Comparison of ENCODE assay signal across 8 cellular contexts in the genomic region with DNA sequence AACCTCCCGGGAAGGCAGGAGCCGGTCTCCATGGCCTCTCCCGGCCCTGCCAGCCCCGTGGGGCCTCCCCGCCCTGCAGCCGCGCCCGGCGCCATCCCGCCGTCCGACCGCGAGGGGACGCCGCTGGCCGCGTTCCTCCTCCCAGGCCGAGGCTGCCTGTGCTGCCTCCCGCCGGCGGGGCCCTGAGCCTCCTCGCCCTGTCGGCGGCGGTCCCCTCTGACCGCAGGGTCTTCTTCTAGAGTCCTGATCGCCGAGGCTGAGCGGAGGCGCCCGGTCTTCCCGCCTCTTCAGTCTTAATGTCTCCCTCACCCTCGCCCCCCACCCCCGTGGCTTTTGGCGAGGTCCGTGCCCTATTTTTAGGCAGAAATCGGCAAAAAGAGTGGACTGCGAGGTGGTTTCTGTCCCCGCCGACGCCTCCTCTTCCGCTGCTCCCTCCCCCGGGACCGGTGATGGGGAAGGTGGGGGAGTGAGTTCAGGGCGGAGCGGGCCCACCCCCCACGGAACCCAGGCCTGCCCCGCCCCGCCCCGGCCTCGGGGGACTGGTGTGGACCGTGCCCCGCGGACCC. TPM values are rescaled to one million over a fixed set of nuclear protein-coding genes. Genes with fewer than 3 reads are reported as not detected.
DNase-seq lines count a peak whose midpoint lies in the region; ATAC-seq, FAIRE-seq and TF ChIP-seq lines count a peak whose summit lies in the region.

No MANE protein-coding gene starts in this region.

- peak overlapping the region; percentile 40 for H3K4me2 ChIP-seq in endothelial cell of umbilical vein (ENCODE audit: insufficient read depth, low read length)

- peak; percentile 83 to 89 for TF ChIP-seq CTCF in endothelial cell of umbilical vein (IDR thresholded peaks at IDR 0.05; ENCODE audit: extremely low read depth in 1 of 2, insufficient read depth in 1 of 2, low read depth in 1 of 2, low read length in 2 of 2)

- CTCF ChIA-PET in endothelial cell of umbilical vein (lab: Charles Lee), result interaction anchor here (1.0 to 1.5 kb wide), 4 partner anchors 9 to 125 kb away, joined by 3 to 4 read pairs (median 3); no protein-coding TSS in a partner anchor

- peak overlapping the region; percentile 48 to 72 (median 64) for H3K4me3 Mint-ChIP-seq in naive thymus-derived CD8-positive, alpha-beta T cell

- H3K9ac ChIP-seq in endothelial cell of umbilical vein (replicated peaks; ENCODE audit: extremely low read depth, insufficient read depth, low read length), result peak overlapping the region; percentile 40

- DNase-seq in activated T-cell treated with anti-CD3 and anti-CD28 coated beads for 1 hour (ENCODE audit: low read depth), result peak; percentile 27
- DNase-seq in activated T-cell treated with anti-CD3 and anti-CD28 coated beads for 4 hours, result no peak
- DNase-seq in LoVo (ENCODE audit: low spot score), result peak; percentile 68
- DNase-seq in activated CD4-positive, alpha-beta T cell treated with anti-CD3 and anti-CD28 coated beads, Interleukin-2, amount 50 U/mL, for 1 hour, result peak; percentile 52
- peak; percentile 63 for DNase-seq in endothelial cell of umbilical vein (ENCODE audit: low read depth, low spot score)
- DNase-seq in naive thymus-derived CD8-positive, alpha-beta T cell, result peak in 5 of 10 donors; percentile 30 to 39 (median 34)
- no peak for DNase-seq in NCI-H1105 treated with DMSO at 0.1 percent for 48 hours (lab: John Stamatoyannopoulos, UW)

- no peaks in the 10 kb centered on the region for H3K36me3 ChIP-seq in endothelial cell of umbilical vein (ENCODE audit: control insufficient read depth in 2 of 2, extremely low read depth in 1 of 2, insufficient read depth in 2 of 2, low read length in 2 of 2)

- peaks cover 9 to 18% (median 14%) of the 10 kb centered on the region in 4 donors for H3K4me1 Mint-ChIP-seq in naive thymus-derived CD8-positive, alpha-beta T cell

- H2AFZ ChIP-seq in endothelial cell of umbilical vein (ENCODE audit: low read depth, low read length), result peak overlapping the region; percentile 94

- no peaks in the 10 kb centered on the region for H3K9me3 Mint-ChIP-seq in naive thymus-derived CD8-positive, alpha-beta T cell

- peak overlapping the region in 1 of 10 donors; percentile 25 for H3K27ac Mint-ChIP-seq in naive thymus-derived CD8-positive, alpha-beta T cell

- H3K27me3 Mint-ChIP-seq in naive thymus-derived CD8-positive, alpha-beta T cell, result peaks cover 3 to 27% (median 9%) of the 10 kb centered on the region in 5 donors

- peaks cover 9% of the 10 kb centered on the region for H3K4me1 ChIP-seq in endothelial cell of umbilical vein (ENCODE audit: control insufficient read depth, extremely low read depth, insufficient read depth, low read length)

- H3K27ac ChIP-seq in endothelial cell of umbilical vein (ENCODE audit: insufficient read depth, low read depth, low read length), result no peak overlapping the region

- peak; percentile 77 for FAIRE-seq in endothelial cell of umbilical vein (lab: Jason Lieb, UNC)

- no peaks in the 10 kb centered on the region for H4K20me1 ChIP-seq in endothelial cell of umbilical vein (replicated peaks; ENCODE audit: control insufficient read depth, extremely low read depth, insufficient read depth, low read length)

- H3K79me2 ChIP-seq in endothelial cell of umbilical vein (ENCODE audit: control insufficient read depth, insufficient read depth, low read length), result no peaks in the 10 kb centered on the region

- peaks cover 0 to 1% of the 10 kb centered on the region in 2 experiments for H3K27me3 ChIP-seq in endothelial cell of umbilical vein (ENCODE audit: control insufficient read depth in 2 of 2, insufficient read depth in 2 of 2, low read length in 2 of 2)

- no peaks in the 10 kb centered on the region for H3K9me1 ChIP-seq in endothelial cell of umbilical vein (replicated peaks; ENCODE audit: control insufficient read depth, extremely low read depth, insufficient read depth, low read length)

- POLR2A ChIA-PET in endothelial cell of umbilical vein (lab: Charles Lee), result no interaction called here
- POLR2A ChIA-PET in naive thymus-derived CD8-positive, alpha-beta T cell (lab: Charles Lee), result interaction anchor here (1.1 to 1.5 kb wide), 2 partner anchors 9 to 13 kb away, joined by 3 to 9 read pairs; no protein-coding TSS in a partner anchor

- no peaks in the 10 kb centered on the region for H3K36me3 Mint-ChIP-seq in naive thymus-derived CD8-positive, alpha-beta T cell

- dilution Hi-C loops in endothelial cell of umbilical vein (cut with MboI; ENCODE audit: extremely low pct_ligation_motif_present, low sequenced_read_pairs), result no loop called here

- ATAC-seq in naive thymus-derived CD8-positive, alpha-beta T cell, result peak; percentile 59 to 74
- no peak for ATAC-seq in HG03139 (IDR thresholded peaks at IDR 0.05; ENCODE audit: unreplicated experiment)

- H3K9me3 ChIP-seq in endothelial cell of umbilical vein (replicated peaks; ENCODE audit: control insufficient read depth, insufficient read depth, low read length), result no peaks in the 10 kb centered on the region

- H3K4me3 ChIP-seq in endothelial cell of umbilical vein (replicated peaks in 1 of 3; ENCODE audit: insufficient read depth in 1 of 3, low read depth in 1 of 3, low read length in 3 of 3), result peak overlapping the region; percentile 20 to 27 (median 21)

- no TSS peak for BruUV-seq in endothelial cell of umbilical vein (replicated peaks; lab: Mats Ljungman, UMichigan)

- intact Hi-C loops in endothelial cell of umbilical vein (cut with micrococcal nuclease), result loop anchor here (1.0 to 10.0 kb wide), 2 partner anchors 67 to 150 kb away; partner anchors contain the start of genes VPS9D1 and ZNF276

- TF ChIP-seq POLR2A in endothelial cell of umbilical vein (IDR thresholded peaks at IDR 0.05; ENCODE audit: low read depth, low read length), result no peak

TF ChIP-seq in endothelial cell of umbilical vein, 7 proteins besides CTCF, POLR2A, EP300 and RAD21:
- TF ChIP-seq FOS (IDR thresholded peaks at IDR 0.05; ENCODE audit: borderline replicate concordance, insufficient read depth, low read length) (no peak), POLR2AphosphoS5 (IDR thresholded peaks at IDR 0.05; ENCODE audit: insufficient read depth, low read depth, low read length) (peak; percentile 34), GATA2 (IDR thresholded peaks at IDR 0.05; ENCODE audit: insufficient read depth, insufficient read length, low read depth, low read length) (no peak)

RNA-seq across cellular contexts. Expression of gene CPNE7, which starts 0.8 kb away (rescaled TPM):
- total RNA-seq in endothelial cell of umbilical vein, result 1.5 and 2.0 TPM in 2 replicates
- 5.4 and 5.9 TPM in 2 replicates for polyA plus RNA-seq in endothelial cell of umbilical vein
- 1.6 and 3.1 TPM in 2 replicates for polyA plus RNA-seq in endothelial cell of umbilical vein (2011; cell fraction: cytosol; rRNA removed)
- 83.3 and 124 TPM in 2 replicates for polyA plus RNA-seq in endothelial cell of umbilical vein (2011; cell fraction: nucleus; rRNA removed)
- polyA plus RNA-seq in endothelial cell of umbilical vein (2012), result 8.3 and 11.2 TPM in 2 replicates
- polyA minus RNA-seq in endothelial cell of umbilical vein, result 1.9 and 7.6 TPM in 2 replicates
- polyA minus RNA-seq in endothelial cell of umbilical vein (2011; cell fraction: cytosol; rRNA and poly(A)+ RNA removed), result 7.4 TPM
- 5.1 and 7.8 TPM in 2 replicates for polyA minus RNA-seq in endothelial cell of umbilical vein (2011; cell fraction: nucleus; rRNA and poly(A)+ RNA removed)
- total RNA-seq in naive thymus-derived CD8-positive, alpha-beta T cell, result under 1 TPM in 1 of 2 experiments, not detected in 1; 0.23 TPM
- under 1 TPM in 1 of 3 donors, not detected in 2; 0.53 TPM for polyA plus RNA-seq in naive thymus-derived CD8-positive, alpha-beta T cell

RNA-seq across cellular contexts. Expression of gene RPL13, which starts 14.3 kb away (rescaled TPM):
- 1,463 and 1,769 TPM in 2 replicates for total RNA-seq in endothelial cell of umbilical vein
- 5,670 and 7,559 TPM in 2 replicates for polyA plus RNA-seq in endothelial cell of umbilical vein
- polyA plus RNA-seq in endothelial cell of umbilical vein (2011; cell fraction: cytosol; rRNA removed), result 2,984 and 4,467 TPM in 2 replicates
- polyA plus RNA-seq in endothelial cell of umbilical vein (2011; cell fraction: nucleus; rRNA removed), result 991 and 1,041 TPM in 2 replicates
- 1,852 and 3,445 TPM in 2 replicates for polyA plus RNA-seq in endothelial cell of umbilical vein (2012)
- 1,015 and 1,258 TPM in 2 replicates for polyA minus RNA-seq in endothelial cell of umbilical vein
- 1,960 TPM for polyA minus RNA-seq in endothelial cell of umbilical vein (2011; cell fraction: cytosol; rRNA and poly(A)+ RNA removed)
- polyA minus RNA-seq in endothelial cell of umbilical vein (2011; cell fraction: nucleus; rRNA and poly(A)+ RNA removed), result 130 and 394 TPM in 2 replicates
- 1,000 to 10,000 TPM; 5,034 to 5,103 TPM for total RNA-seq in naive thymus-derived CD8-positive, alpha-beta T cell
- 1,000 to 10,000 TPM; 5,034 to 7,902 (median 7,525) TPM for polyA plus RNA-seq in naive thymus-derived CD8-positive, alpha-beta T cell

RNA-seq across cellular contexts. Expression of gene DPEP1, which starts 38.7 kb away (rescaled TPM):
- 0.44 and 0.60 TPM in 2 replicates for total RNA-seq in endothelial cell of umbilical vein
- 0.37 and 0.99 TPM in 2 replicates for polyA plus RNA-seq in endothelial cell of umbilical vein
- 0.06 and 0.38 TPM in 2 replicates for polyA plus RNA-seq in endothelial cell of umbilical vein (2011; cell fraction: cytosol; rRNA removed)
- 1.1 and 1.4 TPM in 2 replicates for polyA plus RNA-seq in endothelial cell of umbilical vein (2011; cell fraction: nucleus; rRNA removed)
- 0.15 and 0.17 TPM in 2 replicates for polyA plus RNA-seq in endothelial cell of umbilical vein (2012)
- 0.55 and 0.66 TPM in 2 replicates for polyA minus RNA-seq in endothelial cell of umbilical vein
- not detected for polyA minus RNA-seq in endothelial cell of umbilical vein (2011; cell fraction: cytosol; rRNA and poly(A)+ RNA removed)
- 0.48 TPM in 1 of 2 replicates, not detected in the other for polyA minus RNA-seq in endothelial cell of umbilical vein (2011; cell fraction: nucleus; rRNA and poly(A)+ RNA removed)
- total RNA-seq in naive thymus-derived CD8-positive, alpha-beta T cell, result not detected
- not detected for polyA plus RNA-seq in naive thymus-derived CD8-positive, alpha-beta T cell

Comparison
In these comparisons a context has a peak if more than half of its experiments do, and no peak if none do; other contexts are left out.
1. DNase-seq: peak in activated T-cell treated with anti-CD3 and anti-CD28 coated beads for 1 hour (single experiment), LoVo (single experiment), activated CD4-positive, alpha-beta T cell treated with anti-CD3 and anti-CD28 coated beads, Interleukin-2, amount 50 U/mL, for 1 hour (single experiment) and endothelial cell of umbilical vein (single experiment); none in activated T-cell treated with anti-CD3 and anti-CD28 coated beads for 4 hours (single experiment) and NCI-H1105 treated with DMSO at 0.1 percent for 48 hours (single experiment).